Comparison of ENCODE assay signal across 2 cellular contexts in the genomic region with DNA sequence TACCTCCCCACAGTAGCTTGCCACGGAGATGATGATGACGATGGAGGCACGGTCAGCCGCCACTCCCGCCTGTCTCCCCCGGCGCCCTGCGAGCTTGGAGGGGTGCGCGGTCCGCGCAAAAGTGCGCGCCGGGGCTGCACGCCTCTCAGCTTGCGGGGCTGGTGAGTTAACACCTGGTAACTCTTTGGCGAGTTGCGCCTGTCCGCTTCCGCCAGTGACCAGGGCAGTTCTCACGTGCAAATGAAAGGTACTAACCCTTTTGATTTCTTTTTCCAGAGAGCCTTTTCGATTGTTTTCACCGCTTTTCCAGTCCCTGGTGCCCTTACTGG.
A peak's percentile ranks its signal among the peaks of the same experiment; 100 is the strongest.
TF ChIP-seq lines count a peak whose summit lies in the region.

No MANE protein-coding gene starts in this region.

TF ChIP-seq in SK-N-SH treated with all-trans-retinoic acid at 6 μM for 48 hours, 23 proteins besides CTCF, POLR2A, EP300 and RAD21:
- TF ChIP-seq TCF4 (CRISPR knock-in tag; IDR thresholded peaks at IDR 0.05; ENCODE audit: borderline replicate concordance) (no peak), GLIS3 (CRISPR knock-in tag; IDR thresholded peaks at IDR 0.05) (no peak), ZC3H10 (CRISPR knock-in tag; IDR thresholded peaks at IDR 0.05) (no peak), PPARA (CRISPR knock-in tag; IDR thresholded peaks at IDR 0.05; ENCODE audit: borderline replicate concordance) (no peak), BACH2 (CRISPR knock-in tag; IDR thresholded peaks at IDR 0.05; ENCODE audit: borderline replicate concordance) (no peak), ZNF565 (CRISPR knock-in tag; conservative IDR thresholded peaks at IDR 0.05; ENCODE audit: low read depth) (no peak), TOX (CRISPR knock-in tag; IDR thresholded peaks at IDR 0.05; ENCODE audit: borderline replicate concordance) (no peak), OSR1 (CRISPR knock-in tag; IDR thresholded peaks at IDR 0.05) (no peak), CSDC2 (CRISPR knock-in tag; IDR thresholded peaks at IDR 0.05) (no peak)
- TF ChIP-seq, protein P1, sequence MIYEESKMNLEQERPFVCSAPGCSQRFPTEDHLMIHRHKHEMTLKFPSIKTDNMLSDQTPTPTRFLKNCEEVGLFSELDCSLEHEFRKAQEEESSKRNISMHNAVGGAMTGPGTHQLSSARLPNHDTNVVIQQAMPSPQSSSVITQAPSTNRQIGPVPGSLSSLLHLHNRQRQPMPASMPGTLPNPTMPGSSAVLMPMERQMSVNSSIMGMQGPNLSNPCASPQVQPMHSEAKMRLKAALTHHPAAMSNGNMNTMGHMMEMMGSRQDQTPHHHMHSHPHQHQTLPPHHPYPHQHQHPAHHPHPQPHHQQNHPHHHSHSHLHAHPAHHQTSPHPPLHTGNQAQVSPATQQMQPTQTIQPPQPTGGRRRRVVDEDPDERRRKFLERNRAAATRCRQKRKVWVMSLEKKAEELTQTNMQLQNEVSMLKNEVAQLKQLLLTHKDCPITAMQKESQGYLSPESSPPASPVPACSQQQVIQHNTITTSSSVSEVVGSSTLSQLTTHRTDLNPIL (CRISPR knock-in tag; IDR thresholded peaks at IDR 0.05; ENCODE audit: low read depth) = no peak
- TF ChIP-seq, protein P2, sequence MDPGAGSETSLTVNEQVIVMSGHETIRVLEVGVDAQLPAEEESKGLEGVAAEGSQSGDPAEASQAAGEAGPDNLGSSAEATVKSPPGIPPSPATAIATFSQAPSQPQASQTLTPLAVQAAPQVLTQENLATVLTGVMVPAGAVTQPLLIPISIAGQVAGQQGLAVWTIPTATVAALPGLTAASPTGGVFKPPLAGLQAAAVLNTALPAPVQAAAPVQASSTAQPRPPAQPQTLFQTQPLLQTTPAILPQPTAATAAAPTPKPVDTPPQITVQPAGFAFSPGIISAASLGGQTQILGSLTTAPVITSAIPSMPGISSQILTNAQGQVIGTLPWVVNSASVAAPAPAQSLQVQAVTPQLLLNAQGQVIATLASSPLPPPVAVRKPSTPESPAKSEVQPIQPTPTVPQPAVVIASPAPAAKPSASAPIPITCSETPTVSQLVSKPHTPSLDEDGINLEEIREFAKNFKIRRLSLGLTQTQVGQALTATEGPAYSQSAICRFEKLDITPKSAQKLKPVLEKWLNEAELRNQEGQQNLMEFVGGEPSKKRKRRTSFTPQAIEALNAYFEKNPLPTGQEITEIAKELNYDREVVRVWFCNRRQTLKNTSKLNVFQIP (CRISPR knock-in tag; IDR thresholded peaks at IDR 0.05; ENCODE audit: borderline replicate concordance, low read depth) = no peak

TF ChIP-seq in H1, 55 proteins besides CTCF, POLR2A, EP300 and RAD21:
- no peak for TF ChIP-seq SIX5 (IDR thresholded peaks at IDR 0.05; ENCODE audit: low read depth, low read length)
- peak; percentile 83 for TF ChIP-seq SUZ12 (IDR thresholded peaks at IDR 0.05; ENCODE audit: low read length)
- peak; percentile 80 for TF ChIP-seq EZH2 (IDR thresholded peaks at IDR 0.05; ENCODE audit: low read depth, low read length, severe bottlenecking)
- TF ChIP-seq RBBP5 (IDR thresholded peaks at IDR 0.05; ENCODE audit: borderline replicate concordance, low read depth, low read length) = 0 out of 2 replicates have a peak, but pooled peaks have one; percentile 11
- 0 out of 2 replicates have a peak, but pooled peaks have one; percentile 16 for TF ChIP-seq TEAD4 (IDR thresholded peaks at IDR 0.05; ENCODE audit: low read depth, low read length)
- TF ChIP-seq, protein P3, sequence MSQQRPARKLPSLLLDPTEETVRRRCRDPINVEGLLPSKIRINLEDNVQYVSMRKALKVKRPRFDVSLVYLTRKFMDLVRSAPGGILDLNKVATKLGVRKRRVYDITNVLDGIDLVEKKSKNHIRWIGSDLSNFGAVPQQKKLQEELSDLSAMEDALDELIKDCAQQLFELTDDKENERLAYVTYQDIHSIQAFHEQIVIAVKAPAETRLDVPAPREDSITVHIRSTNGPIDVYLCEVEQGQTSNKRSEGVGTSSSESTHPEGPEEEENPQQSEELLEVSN (IDR thresholded peaks at IDR 0.05) = peak; percentile 55
- no peak for TF ChIP-seq CREB1 (IDR thresholded peaks at IDR 0.05)
